ENCODE assay signal across 17 cellular contexts in genomic region chr3:170864525-170865208, GRCh38. TPM values are rescaled to one million over a fixed set of nuclear protein-coding genes. Genes with fewer than 3 reads are reported as not detected.
DNase-seq lines count a peak whose midpoint lies in the region; ATAC-seq, FAIRE-seq and TF ChIP-seq lines count a peak whose summit lies in the region.
"Had no signal": no experiment of that assay in that cellular context is flagged by ENCODE, and none has a peak within 500 bp of the region (broad histone marks: within the 10 kb centered on the region; RNA-seq: fewer than 3 reads in every experiment).

No MANE protein-coding gene starts in this region.

- H3K27me3 Mint-ChIP-seq in activated T-cell treated with anti-CD3 and anti-CD28 coated beads, Interleukin-2, amount 50 U/mL, for 24 hours, result no peaks in the 10 kb centered on the region
- H3K27me3 Mint-ChIP-seq in nephron progenitor cell (ENCODE audit: low read depth, poor library complexity) (no peaks in the 10 kb centered on the region), neural progenitor cell (ENCODE audit: insufficient read depth, low read depth) (peaks cover 2% of the 10 kb centered on the region)
- H3K27me3 Mint-ChIP-seq: CD8-positive, alpha-beta memory T cell had no signal

- POLR2A ChIA-PET in PC-3 (lab: Charles Lee; ENCODE audit: unreplicated experiment), result interaction anchor here (0.5 to 0.8 kb wide), 3 partner anchors 316 to 660 kb away, joined by 3 to 4 read pairs (median 3); no protein-coding TSS in a partner anchor
- POLR2A ChIA-PET in K562 (lab: Yijun Ruan, JAX), result interaction anchor here (0.7 to 4.2 kb wide), 5 partner anchors 10 to 502 kb away, joined by 3 to 43 read pairs (median 5); no protein-coding TSS in a partner anchor

- peak overlapping the region; percentile 7 for H3K27ac Mint-ChIP-seq in activated T-cell treated with anti-CD3 and anti-CD28 coated beads, Interleukin-2, amount 50 U/mL, for 24 hours
- peak overlapping the region; percentile 12 for H3K27ac Mint-ChIP-seq in nephron progenitor cell
- no peak overlapping the region for H3K27ac Mint-ChIP-seq in neural progenitor cell
- H3K27ac Mint-ChIP-seq: activated T-cell treated with anti-CD3 and anti-CD28 coated beads, Interleukin-2, amount 50 U/mL, for 72 hours had no signal

- no peak overlapping the region for H2AFZ ChIP-seq in PC-3 (ENCODE audit: low read length)
- H2AFZ ChIP-seq in K562 (ENCODE audit: low read depth, low read length), result no peak overlapping the region
- H2AFZ ChIP-seq in neural progenitor cell (replicated peaks), result no peak overlapping the region
- H2AFZ ChIP-seq: parathyroid adenoma had no signal

- BruUV-seq in PC-3 (replicated peaks; lab: Mats Ljungman, UMichigan), result no TSS peak
- BruUV-seq in K562 (replicated peaks; lab: Mats Ljungman, UMichigan), result no TSS peak

- ATAC-seq in PC-3, result peak; percentile 53
- ATAC-seq in K562, result peak; percentile 18
- ATAC-seq: activated T-cell treated with anti-CD3 and anti-CD28 coated beads, Interleukin-2, amount 50 U/mL, for 72 hours had no signal

- no peaks in the 10 kb centered on the region for H3K27me3 ChIP-seq in PC-3 (ENCODE audit: low read length)
- H3K27me3 ChIP-seq in K562 (ENCODE audit: control insufficient read depth in 2 of 2, insufficient read depth in 2 of 2, low read length in 2 of 2), result no peaks in the 10 kb centered on the region
- no peaks in the 10 kb centered on the region for H3K27me3 ChIP-seq in neural progenitor cell
- H3K27me3 ChIP-seq: ascending aorta, thyroid gland had no signal

- peaks cover 10% of the 10 kb centered on the region for H3K4me1 ChIP-seq in PC-3 (ENCODE audit: insufficient read depth, low read length)
- peaks cover 3 to 11% of the 10 kb centered on the region in 2 experiments; a peak in 2 of 5 replicates for H3K4me1 ChIP-seq in K562 (replicated peaks in 1 of 2; ENCODE audit: control insufficient read depth in 2 of 2, insufficient read depth in 2 of 2, low read length in 2 of 2)
- H3K4me1 ChIP-seq in neural progenitor cell, result peaks cover 25% of the 10 kb centered on the region
- H3K4me1 ChIP-seq: parathyroid adenoma had no signal

- H3K36me3 Mint-ChIP-seq in activated T-cell treated with anti-CD3 and anti-CD28 coated beads, Interleukin-2, amount 50 U/mL, for 24 hours (ENCODE audit: low read depth), result peaks cover 50% of the 10 kb centered on the region
- H3K36me3 Mint-ChIP-seq in nephron progenitor cell (ENCODE audit: low read depth) (peaks cover 34% of the 10 kb centered on the region), neural progenitor cell (peaks cover 17% of the 10 kb centered on the region)

- H3K79me2 ChIP-seq in PC-3 (ENCODE audit: low read length), result peaks cover 30% of the 10 kb centered on the region
- peaks cover 30% of the 10 kb centered on the region for H3K79me2 ChIP-seq in K562 (ENCODE audit: control insufficient read depth, insufficient read depth, low read length)
- H3K79me2 ChIP-seq in neural progenitor cell (ENCODE audit: low read depth), result peaks cover 28% of the 10 kb centered on the region
- H3K79me2 ChIP-seq: parathyroid adenoma had no signal

- WGBS in K562 (ENCODE audit: insufficient coverage, low coverage, missing lambda C conversion rate), result 63% methylated on average over 6 of the region's 6 CpGs

- CTCF ChIA-PET in PC-3 (lab: Charles Lee) (interaction anchor here (0.6 to 0.8 kb wide), 2 partner anchors 16 to 671 kb away, joined by 3 to 6 read pairs; no protein-coding TSS in a partner anchor), K562 (lab: Yijun Ruan, JAX; ENCODE audit: low intra/inter-chr PET ratio) (no interaction called here)

- intact Hi-C loops in PC-3 (cut with micrococcal nuclease), result no loop called here
- intact Hi-C loops in K562 (cut with micrococcal nuclease), result loop anchor here (10.0 kb wide), 1 partner anchor 90 kb away; no protein-coding TSS in a partner anchor

- H3K9me3 Mint-ChIP-seq in activated T-cell treated with anti-CD3 and anti-CD28 coated beads, Interleukin-2, amount 50 U/mL, for 24 hours, result no peaks in the 10 kb centered on the region
- peaks cover 4% of the 10 kb centered on the region for H3K9me3 Mint-ChIP-seq in nephron progenitor cell
- no peaks in the 10 kb centered on the region for H3K9me3 Mint-ChIP-seq in neural progenitor cell
- H3K9me3 Mint-ChIP-seq: activated T-cell treated with anti-CD3 and anti-CD28 coated beads, Interleukin-2, amount 50 U/mL, for 72 hours; CD8-positive, alpha-beta memory T cell had no signal

- no peak overlapping the region for H3K4me2 ChIP-seq in PC-3 (ENCODE audit: low read length)
- H3K4me2 ChIP-seq in K562 (ENCODE audit: insufficient read depth, low read length), result no peak overlapping the region
- no peak overlapping the region for H3K4me2 ChIP-seq in neural progenitor cell

- no peak overlapping the region for H3K9ac ChIP-seq in PC-3 (ENCODE audit: low read length)
- no peak overlapping the region for H3K9ac ChIP-seq in K562 (ENCODE audit: insufficient read depth in 1 of 2, low read depth in 2 of 2, low read length in 2 of 2)
- no peak overlapping the region for H3K9ac ChIP-seq in neural progenitor cell
- H3K9ac ChIP-seq: parathyroid adenoma had no signal

- no peak for DNase-seq in activated T-cell treated with anti-CD3 and anti-CD28 coated beads, Interleukin-2, amount 50 U/mL, for 24 hours
- DNase-seq in activated T-cell treated with anti-CD3 and anti-CD28 coated beads for 4 hours, result no peak
- DNase-seq in PC-3, result peak; percentile 38
- DNase-seq in K562 (ENCODE audit: extremely low read depth in 1 of 4, low spot score in 3 of 4), result peak in 2 of 4 experiments; percentile 13 to 21
- DNase-seq in nephron progenitor cell, result no peak
- DNase-seq in activated gamma-delta T cell (lab: John Stamatoyannopoulos, UW), result no peak
- no peak for DNase-seq in NOMO-1 (lab: John Stamatoyannopoulos, UW; ENCODE audit: unreplicated experiment in 2 of 2)
- no peak for DNase-seq in neural progenitor cell (ENCODE audit: low spot score)
- DNase-seq: 8988T; activated CD4-positive, alpha-beta T cell treated with anti-CD3 and anti-CD28 coated beads for 1 hour; activated T-cell treated with anti-CD3 and anti-CD28 coated beads, Interleukin-2, amount 50 U/mL, for 72 hours; CD8-positive, alpha-beta memory T cell; NCI-H2029 treated with DMSO at 0.1 percent for 48 hours; NCI-H774; thyroid gland had no signal

- H3F3A ChIP-seq in PC-3 (ENCODE audit: low read length, unreplicated experiment) (peaks cover 35% of the 10 kb centered on the region), neural progenitor cell (ENCODE audit: low read depth) (peaks cover 53% of the 10 kb centered on the region)

- H3K4me1 Mint-ChIP-seq in activated T-cell treated with anti-CD3 and anti-CD28 coated beads, Interleukin-2, amount 50 U/mL, for 24 hours (ENCODE audit: low read depth), result peaks cover 14% of the 10 kb centered on the region
- H3K4me1 Mint-ChIP-seq in nephron progenitor cell (peaks cover 33% of the 10 kb centered on the region), neural progenitor cell (peaks cover 11% of the 10 kb centered on the region)

- H3K9me2 ChIP-seq in PC-3 (replicated peaks; ENCODE audit: low read length), result no peaks in the 10 kb centered on the region

- H3K9me1 ChIP-seq in K562 (ENCODE audit: control insufficient read depth, insufficient read depth, low read length), result no peaks in the 10 kb centered on the region

- TF ChIP-seq RAD21 in K562 (CRISPR knock-in tag; conservative IDR thresholded peaks at IDR 0.05 in 1 of 2, IDR thresholded peaks at IDR 0.05 in 1 of 2), result no peak

- peak overlapping the region; percentile 1 for H3K4me3 Mint-ChIP-seq in activated T-cell treated with anti-CD3 and anti-CD28 coated beads, Interleukin-2, amount 50 U/mL, for 24 hours
- H3K4me3 Mint-ChIP-seq in nephron progenitor cell (no peak overlapping the region), neural progenitor cell (no peak overlapping the region)
- H3K4me3 Mint-ChIP-seq: activated T-cell treated with anti-CD3 and anti-CD28 coated beads, Interleukin-2, amount 50 U/mL, for 72 hours; CD8-positive, alpha-beta memory T cell had no signal

- no peak for TF ChIP-seq CTCF in PC-3 (conservative IDR thresholded peaks at IDR 0.05; ENCODE audit: low read depth, low read length)
- no peak for TF ChIP-seq CTCF in K562 (IDR thresholded peaks at IDR 0.05 in 2 of 3, conservative IDR thresholded peaks at IDR 0.05 in 1 of 3; ENCODE audit: insufficient read depth in 2 of 3, low read depth in 1 of 3, low read length in 3 of 3)
- no peak for TF ChIP-seq CTCF in nephron progenitor cell (IDR thresholded peaks at IDR 0.05)
- TF ChIP-seq CTCF in neural progenitor cell (IDR thresholded peaks at IDR 0.05), result no peak

- in situ Hi-C loops in K562 (cut with MboI), result no loop called here

- no peak for TF ChIP-seq POLR2A in K562 (conservative IDR thresholded peaks at IDR 0.05)

- FAIRE-seq in K562 (lab: Jason Lieb, UNC), result no peak

- H3K27ac ChIP-seq in PC-3 (ENCODE audit: low read length), result no peak overlapping the region
- H3K27ac ChIP-seq in K562 (ENCODE audit: extremely low read depth, low read depth, low read length), result no peak overlapping the region
- no peak overlapping the region for H3K27ac ChIP-seq in neural progenitor cell
- H3K27ac ChIP-seq: ascending aorta, parathyroid adenoma, thyroid gland had no signal

- H3K9me3 ChIP-seq in PC-3 (ENCODE audit: low read length) (no peaks in the 10 kb centered on the region), K562 (replicated peaks; ENCODE audit: control insufficient read depth, insufficient read depth, low read depth, low read length) (no peaks in the 10 kb centered on the region), neural progenitor cell (ENCODE audit: low read depth) (no peaks in the 10 kb centered on the region)
- H3K9me3 ChIP-seq: ascending aorta, thyroid gland had no signal

- no peak for TF ChIP-seq EP300 in K562 (IDR thresholded peaks at IDR 0.05; ENCODE audit: low read length)

- H3K4me3 ChIP-seq in PC-3 (ENCODE audit: low read length) (no peak overlapping the region), K562 (no peak overlapping the region), neural progenitor cell (no peak overlapping the region)
- H3K4me3 ChIP-seq: ascending aorta, thyroid gland had no signal

- peaks cover 41% of the 10 kb centered on the region for H4K20me1 ChIP-seq in PC-3 (ENCODE audit: low read length)
- peaks cover 9% of the 10 kb centered on the region for H4K20me1 ChIP-seq in K562 (replicated peaks; ENCODE audit: control insufficient read depth, insufficient read depth, low read length)
- H4K20me1 ChIP-seq in neural progenitor cell (ENCODE audit: low read depth), result peaks cover 24% of the 10 kb centered on the region

- H3K36me3 ChIP-seq in PC-3 (ENCODE audit: low read depth, low read length) (peaks cover 34% of the 10 kb centered on the region), K562 (ENCODE audit: control insufficient read depth, insufficient read depth, low read length) (peaks cover 37% of the 10 kb centered on the region), neural progenitor cell (peaks cover 26% of the 10 kb centered on the region)

RNA-seq across cellular contexts. Expression of gene RPL22L1, which starts 5.3 kb away (rescaled TPM):
- total RNA-seq in PC-3 (2014; rRNA removed) (40.0 and 44.9 TPM in 2 replicates), K562 (2014; rRNA removed) (31.6 and 67.6 TPM in 2 replicates), K562 (2014; rRNA removed; fragmentation: Illumina TruSeq; extraction: Trizol) (139 and 156 TPM in 2 replicates), K562 (2015; rRNA removed; fragmentation: Illumina TruSeq; extraction: Trizol) (120 and 137 TPM in 2 replicates), K562 (2021) (53.9 and 64.7 TPM in 2 replicates), neural progenitor cell (ENCODE audit: low replicate concordance) (84.3 and 107 TPM in 2 replicates)
- total RNA-seq in K562 (2011; cell fraction: chromatin; rRNA removed; ENCODE audit: low replicate concordance), result 14.7 and 33.8 TPM in 2 replicates
- 13.4 and 13.8 TPM in 2 replicates for total RNA-seq in K562 (2011; cell fraction: nucleolus; rRNA removed)
- 28.4 and 41.3 TPM in 2 replicates for total RNA-seq in K562 (2011; cell fraction: nucleoplasm; rRNA removed)
- polyA plus RNA-seq in K562 (2011; rRNA removed) (64.5 and 98.3 TPM in 2 replicates), K562 (2014; fragmentation: Illumina TruSeq; extraction: Trizol) (84.4 and 99.0 TPM in 2 replicates), K562 (2014; fragmentation: Nextera tagmentation; extraction: Ambion mirVana) (100 to 1,000 TPM; 108 to 111 TPM), K562 (2014; rRNA removed) (141 and 198 TPM in 2 replicates)
- 10.8 and 27.7 TPM in 2 replicates for polyA plus RNA-seq in K562 (2011; cell fraction: cytosol; rRNA removed)
- polyA plus RNA-seq in K562 (2011; cell fraction: nucleus; rRNA removed), result 17.0 and 24.0 TPM in 2 replicates
- polyA plus RNA-seq in K562 (2012), result 60.5 and 95.5 TPM in 2 replicates
- 30.1 and 30.6 TPM in 2 replicates for polyA minus RNA-seq in K562 (2011; rRNA and poly(A)+ RNA removed)
- 5.5 and 30.3 TPM in 2 replicates for polyA minus RNA-seq in K562 (2011; cell fraction: cytosol; rRNA and poly(A)+ RNA removed)
- 14.9 and 22.3 TPM in 2 replicates for polyA minus RNA-seq in K562 (2011; cell fraction: nucleus; rRNA and poly(A)+ RNA removed)

RNA-seq across cellular contexts. Expression of gene EIF5A2, which starts 43.8 kb away (rescaled TPM):
- total RNA-seq in PC-3 (2014; rRNA removed) (10.7 and 11.1 TPM in 2 replicates), K562 (2014; rRNA removed) (3.7 and 3.9 TPM in 2 replicates), K562 (2014; rRNA removed; fragmentation: Illumina TruSeq; extraction: Trizol) (15.9 and 23.5 TPM in 2 replicates), K562 (2015; rRNA removed; fragmentation: Illumina TruSeq; extraction: Trizol) (9.0 and 9.6 TPM in 2 replicates), K562 (2021) (18.2 and 21.0 TPM in 2 replicates), neural progenitor cell (ENCODE audit: low replicate concordance) (6.6 and 8.4 TPM in 2 replicates)
- total RNA-seq in K562 (2011; cell fraction: chromatin; rRNA removed; ENCODE audit: low replicate concordance), result 2.8 and 5.8 TPM in 2 replicates
- 1.8 TPM in 2 replicates for total RNA-seq in K562 (2011; cell fraction: nucleolus; rRNA removed)
- 2.3 and 6.8 TPM in 2 replicates for total RNA-seq in K562 (2011; cell fraction: nucleoplasm; rRNA removed)
- polyA plus RNA-seq in K562 (2011; rRNA removed) (10.7 and 17.6 TPM in 2 replicates), K562 (2014; fragmentation: Illumina TruSeq; extraction: Trizol) (13.9 and 15.6 TPM in 2 replicates), K562 (2014; fragmentation: Nextera tagmentation; extraction: Ambion mirVana) (10 to 100 TPM; 17.9 to 18.3 TPM), K562 (2014; rRNA removed) (9.5 and 10.8 TPM in 2 replicates)
- 2.7 and 2.8 TPM in 2 replicates for polyA plus RNA-seq in K562 (2011; cell fraction: cytosol; rRNA removed)
- 1.1 and 2.1 TPM in 2 replicates for polyA plus RNA-seq in K562 (2011; cell fraction: nucleus; rRNA removed)
- polyA plus RNA-seq in K562 (2012), result 12.8 and 15.1 TPM in 2 replicates
- 19.7 and 23.8 TPM in 2 replicates for polyA minus RNA-seq in K562 (2011; rRNA and poly(A)+ RNA removed)
- 4.6 and 4.9 TPM in 2 replicates for polyA minus RNA-seq in K562 (2011; cell fraction: cytosol; rRNA and poly(A)+ RNA removed)
- polyA minus RNA-seq in K562 (2011; cell fraction: nucleus; rRNA and poly(A)+ RNA removed), result 1.5 and 2.7 TPM in 2 replicates
